1 cellular context compared by ENCODE assay signal in the genomic region with DNA sequence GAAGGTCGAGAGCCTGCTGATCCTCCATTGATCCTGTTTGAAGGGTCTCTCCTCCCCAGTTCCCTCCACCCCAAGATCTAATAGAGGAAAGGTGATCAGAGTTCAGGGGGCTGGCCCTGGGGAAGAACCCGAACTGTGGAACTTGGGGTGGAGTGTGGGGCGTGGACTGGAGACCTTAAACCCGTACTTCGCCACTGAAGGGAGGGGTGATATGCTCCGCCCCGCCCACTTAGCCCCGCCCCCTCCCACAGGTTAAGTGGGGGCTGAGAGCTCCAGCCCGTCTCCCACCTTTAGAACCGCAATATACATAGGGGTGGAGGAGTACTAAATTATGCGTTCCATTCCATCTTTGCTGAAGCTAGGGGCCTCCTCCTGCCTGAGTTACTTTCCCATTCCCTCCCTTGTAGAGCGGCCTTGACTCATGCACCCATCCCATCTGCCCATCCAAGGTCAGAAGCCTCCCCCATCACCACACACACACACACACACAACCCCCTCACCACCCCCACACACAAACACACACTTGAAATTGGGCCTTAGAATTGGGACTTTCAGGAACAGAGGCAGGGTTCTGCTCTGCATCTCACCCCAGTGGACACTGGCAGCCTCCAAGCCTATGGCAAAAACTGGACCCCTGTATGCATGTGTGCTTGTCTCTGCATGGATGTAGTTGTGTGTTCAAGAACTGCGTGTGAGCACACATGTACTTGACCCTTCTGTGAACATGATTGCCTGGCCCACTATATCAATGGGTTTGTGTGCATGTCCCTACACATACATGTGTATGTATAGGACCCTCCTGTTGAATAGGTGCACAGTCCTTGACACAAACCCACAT.
A peak's percentile ranks its signal among the peaks of the same experiment; 100 is the strongest.
TF ChIP-seq lines count a peak whose summit lies in the region.

No MANE protein-coding gene starts in this region.

TF ChIP-seq in HepG2, 621 proteins besides CTCF, POLR2A, EP300 and RAD21 (continued from another document and continues in another):
- TF ChIP-seq, protein P1, sequence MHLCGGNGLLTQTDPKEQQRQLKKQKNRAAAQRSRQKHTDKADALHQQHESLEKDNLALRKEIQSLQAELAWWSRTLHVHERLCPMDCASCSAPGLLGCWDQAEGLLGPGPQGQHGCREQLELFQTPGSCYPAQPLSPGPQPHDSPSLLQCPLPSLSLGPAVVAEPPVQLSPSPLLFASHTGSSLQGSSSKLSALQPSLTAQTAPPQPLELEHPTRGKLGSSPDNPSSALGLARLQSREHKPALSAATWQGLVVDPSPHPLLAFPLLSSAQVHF (CRISPR knock-in tag; IDR thresholded peaks at IDR 0.05) = peak; percentile 22; the same call in 1 of the 2 replicates
- TF ChIP-seq, protein P2, sequence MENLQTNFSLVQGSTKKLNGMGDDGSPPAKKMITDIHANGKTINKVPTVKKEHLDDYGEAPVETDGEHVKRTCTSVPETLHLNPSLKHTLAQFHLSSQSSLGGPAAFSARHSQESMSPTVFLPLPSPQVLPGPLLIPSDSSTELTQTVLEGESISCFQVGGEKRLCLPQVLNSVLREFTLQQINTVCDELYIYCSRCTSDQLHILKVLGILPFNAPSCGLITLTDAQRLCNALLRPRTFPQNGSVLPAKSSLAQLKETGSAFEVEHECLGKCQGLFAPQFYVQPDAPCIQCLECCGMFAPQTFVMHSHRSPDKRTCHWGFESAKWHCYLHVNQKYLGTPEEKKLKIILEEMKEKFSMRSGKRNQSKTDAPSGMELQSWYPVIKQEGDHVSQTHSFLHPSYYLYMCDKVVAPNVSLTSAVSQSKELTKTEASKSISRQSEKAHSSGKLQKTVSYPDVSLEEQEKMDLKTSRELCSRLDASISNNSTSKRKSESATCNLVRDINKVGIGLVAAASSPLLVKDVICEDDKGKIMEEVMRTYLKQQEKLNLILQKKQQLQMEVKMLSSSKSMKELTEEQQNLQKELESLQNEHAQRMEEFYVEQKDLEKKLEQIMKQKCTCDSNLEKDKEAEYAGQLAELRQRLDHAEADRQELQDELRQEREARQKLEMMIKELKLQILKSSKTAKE (CRISPR knock-in tag; IDR thresholded peaks at IDR 0.05; ENCODE audit: borderline replicate concordance) = no peak
- TF ChIP-seq ZNF761 (CRISPR knock-in tag; conservative IDR thresholded peaks at IDR 0.05) = no peak
- TF ChIP-seq TRIM24 (CRISPR knock-in tag; IDR thresholded peaks at IDR 0.05) = no peak
- TF ChIP-seq, protein P3, sequence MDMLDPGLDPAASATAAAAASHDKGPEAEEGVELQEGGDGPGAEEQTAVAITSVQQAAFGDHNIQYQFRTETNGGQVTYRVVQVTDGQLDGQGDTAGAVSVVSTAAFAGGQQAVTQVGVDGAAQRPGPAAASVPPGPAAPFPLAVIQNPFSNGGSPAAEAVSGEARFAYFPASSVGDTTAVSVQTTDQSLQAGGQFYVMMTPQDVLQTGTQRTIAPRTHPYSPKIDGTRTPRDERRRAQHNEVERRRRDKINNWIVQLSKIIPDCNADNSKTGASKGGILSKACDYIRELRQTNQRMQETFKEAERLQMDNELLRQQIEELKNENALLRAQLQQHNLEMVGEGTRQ (IDR thresholded peaks at IDR 0.05; ENCODE audit: low read depth, low read length) = no peak
- TF ChIP-seq, protein P3 (CRISPR knock-in tag; IDR thresholded peaks at IDR 0.05; ENCODE audit: borderline replicate concordance) = no peak
- 0 out of 2 replicates have a peak, but pooled peaks have one; percentile 20 for TF ChIP-seq EEA1 (CRISPR knock-in tag; IDR thresholded peaks at IDR 0.05; ENCODE audit: borderline replicate concordance)
- TF ChIP-seq, protein P4, sequence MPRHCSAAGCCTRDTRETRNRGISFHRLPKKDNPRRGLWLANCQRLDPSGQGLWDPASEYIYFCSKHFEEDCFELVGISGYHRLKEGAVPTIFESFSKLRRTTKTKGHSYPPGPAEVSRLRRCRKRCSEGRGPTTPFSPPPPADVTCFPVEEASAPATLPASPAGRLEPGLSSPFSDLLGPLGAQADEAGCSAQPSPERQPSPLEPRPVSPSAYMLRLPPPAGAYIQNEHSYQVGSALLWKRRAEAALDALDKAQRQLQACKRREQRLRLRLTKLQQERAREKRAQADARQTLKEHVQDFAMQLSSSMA (CRISPR knock-in tag; IDR thresholded peaks at IDR 0.05) = peak; percentile 62
- TF ChIP-seq, protein P5, sequence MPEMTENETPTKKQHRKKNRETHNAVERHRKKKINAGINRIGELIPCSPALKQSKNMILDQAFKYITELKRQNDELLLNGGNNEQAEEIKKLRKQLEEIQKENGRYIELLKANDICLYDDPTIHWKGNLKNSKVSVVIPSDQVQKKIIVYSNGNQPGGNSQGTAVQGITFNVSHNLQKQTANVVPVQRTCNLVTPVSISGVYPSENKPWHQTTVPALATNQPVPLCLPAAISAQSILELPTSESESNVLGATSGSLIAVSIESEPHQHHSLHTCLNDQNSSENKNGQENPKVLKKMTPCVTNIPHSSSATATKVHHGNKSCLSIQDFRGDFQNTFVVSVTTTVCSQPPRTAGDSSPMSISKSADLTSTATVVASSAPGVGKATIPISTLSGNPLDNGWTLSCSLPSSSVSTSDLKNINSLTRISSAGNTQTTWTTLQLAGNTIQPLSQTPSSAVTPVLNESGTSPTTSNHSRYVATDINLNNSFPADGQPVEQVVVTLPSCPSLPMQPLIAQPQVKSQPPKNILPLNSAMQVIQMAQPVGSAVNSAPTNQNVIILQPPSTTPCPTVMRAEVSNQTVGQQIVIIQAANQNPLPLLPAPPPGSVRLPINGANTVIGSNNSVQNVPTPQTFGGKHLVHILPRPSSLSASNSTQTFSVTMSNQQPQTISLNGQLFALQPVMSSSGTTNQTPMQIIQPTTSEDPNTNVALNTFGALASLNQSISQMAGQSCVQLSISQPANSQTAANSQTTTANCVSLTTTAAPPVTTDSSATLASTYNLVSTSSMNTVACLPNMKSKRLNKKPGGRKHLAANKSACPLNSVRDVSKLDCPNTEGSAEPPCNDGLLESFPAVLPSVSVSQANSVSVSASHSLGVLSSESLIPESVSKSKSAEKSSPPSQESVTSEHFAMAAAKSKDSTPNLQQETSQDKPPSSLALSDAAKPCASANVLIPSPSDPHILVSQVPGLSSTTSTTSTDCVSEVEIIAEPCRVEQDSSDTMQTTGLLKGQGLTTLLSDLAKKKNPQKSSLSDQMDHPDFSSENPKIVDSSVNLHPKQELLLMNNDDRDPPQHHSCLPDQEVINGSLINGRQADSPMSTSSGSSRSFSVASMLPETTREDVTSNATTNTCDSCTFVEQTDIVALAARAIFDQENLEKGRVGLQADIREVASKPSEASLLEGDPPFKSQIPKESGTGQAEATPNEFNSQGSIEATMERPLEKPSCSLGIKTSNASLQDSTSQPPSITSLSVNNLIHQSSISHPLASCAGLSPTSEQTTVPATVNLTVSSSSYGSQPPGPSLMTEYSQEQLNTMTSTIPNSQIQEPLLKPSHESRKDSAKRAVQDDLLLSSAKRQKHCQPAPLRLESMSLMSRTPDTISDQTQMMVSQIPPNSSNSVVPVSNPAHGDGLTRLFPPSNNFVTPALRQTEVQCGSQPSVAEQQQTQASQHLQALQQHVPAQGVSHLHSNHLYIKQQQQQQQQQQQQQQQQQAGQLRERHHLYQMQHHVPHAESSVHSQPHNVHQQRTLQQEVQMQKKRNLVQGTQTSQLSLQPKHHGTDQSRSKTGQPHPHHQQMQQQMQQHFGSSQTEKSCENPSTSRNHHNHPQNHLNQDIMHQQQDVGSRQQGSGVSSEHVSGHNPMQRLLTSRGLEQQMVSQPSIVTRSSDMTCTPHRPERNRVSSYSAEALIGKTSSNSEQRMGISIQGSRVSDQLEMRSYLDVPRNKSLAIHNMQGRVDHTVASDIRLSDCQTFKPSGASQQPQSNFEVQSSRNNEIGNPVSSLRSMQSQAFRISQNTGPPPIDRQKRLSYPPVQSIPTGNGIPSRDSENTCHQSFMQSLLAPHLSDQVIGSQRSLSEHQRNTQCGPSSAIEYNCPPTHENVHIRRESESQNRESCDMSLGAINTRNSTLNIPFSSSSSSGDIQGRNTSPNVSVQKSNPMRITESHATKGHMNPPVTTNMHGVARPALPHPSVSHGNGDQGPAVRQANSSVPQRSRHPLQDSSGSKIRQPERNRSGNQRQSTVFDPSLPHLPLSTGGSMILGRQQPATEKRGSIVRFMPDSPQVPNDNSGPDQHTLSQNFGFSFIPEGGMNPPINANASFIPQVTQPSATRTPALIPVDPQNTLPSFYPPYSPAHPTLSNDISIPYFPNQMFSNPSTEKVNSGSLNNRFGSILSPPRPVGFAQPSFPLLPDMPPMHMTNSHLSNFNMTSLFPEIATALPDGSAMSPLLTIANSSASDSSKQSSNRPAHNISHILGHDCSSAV (CRISPR knock-in tag; IDR thresholded peaks at IDR 0.05; ENCODE audit: borderline replicate concordance) = no peak
- TF ChIP-seq TAF1 (CRISPR knock-in tag; IDR thresholded peaks at IDR 0.05) = no peak; the same call in 1 of the 2 replicates
- TF ChIP-seq U2AF1 (optimal IDR thresholded peaks at IDR 0.05; ENCODE audit: low read depth, low read length) = no peak
- TF ChIP-seq MAFK (conservative IDR thresholded peaks at IDR 0.05 in 1 of 2, IDR thresholded peaks at IDR 0.05 in 1 of 2; ENCODE audit: low read length in 2 of 2) = no peak
- TF ChIP-seq ZNF30 (CRISPR knock-in tag; IDR thresholded peaks at IDR 0.05) = no peak; the same call in 1 of the 2 replicates
- no peak for TF ChIP-seq JUND (CRISPR knock-in tag; IDR thresholded peaks at IDR 0.05)
- TF ChIP-seq NKX3-1 (CRISPR knock-in tag; IDR thresholded peaks at IDR 0.05) = no peak
- peak in 1 of 2 experiments; percentile 37; a peak in 1 of 4 replicates for TF ChIP-seq KLF16 (CRISPR knock-in tag; IDR thresholded peaks at IDR 0.05)
- TF ChIP-seq, protein P6, sequence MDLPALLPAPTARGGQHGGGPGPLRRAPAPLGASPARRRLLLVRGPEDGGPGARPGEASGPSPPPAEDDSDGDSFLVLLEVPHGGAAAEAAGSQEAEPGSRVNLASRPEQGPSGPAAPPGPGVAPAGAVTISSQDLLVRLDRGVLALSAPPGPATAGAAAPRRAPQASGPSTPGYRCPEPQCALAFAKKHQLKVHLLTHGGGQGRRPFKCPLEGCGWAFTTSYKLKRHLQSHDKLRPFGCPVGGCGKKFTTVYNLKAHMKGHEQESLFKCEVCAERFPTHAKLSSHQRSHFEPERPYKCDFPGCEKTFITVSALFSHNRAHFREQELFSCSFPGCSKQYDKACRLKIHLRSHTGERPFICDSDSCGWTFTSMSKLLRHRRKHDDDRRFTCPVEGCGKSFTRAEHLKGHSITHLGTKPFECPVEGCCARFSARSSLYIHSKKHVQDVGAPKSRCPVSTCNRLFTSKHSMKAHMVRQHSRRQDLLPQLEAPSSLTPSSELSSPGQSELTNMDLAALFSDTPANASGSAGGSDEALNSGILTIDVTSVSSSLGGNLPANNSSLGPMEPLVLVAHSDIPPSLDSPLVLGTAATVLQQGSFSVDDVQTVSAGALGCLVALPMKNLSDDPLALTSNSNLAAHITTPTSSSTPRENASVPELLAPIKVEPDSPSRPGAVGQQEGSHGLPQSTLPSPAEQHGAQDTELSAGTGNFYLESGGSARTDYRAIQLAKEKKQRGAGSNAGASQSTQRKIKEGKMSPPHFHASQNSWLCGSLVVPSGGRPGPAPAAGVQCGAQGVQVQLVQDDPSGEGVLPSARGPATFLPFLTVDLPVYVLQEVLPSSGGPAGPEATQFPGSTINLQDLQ (CRISPR knock-in tag; IDR thresholded peaks at IDR 0.05) = no peak
- no peak for TF ChIP-seq CBX5 (CRISPR knock-in tag; IDR thresholded peaks at IDR 0.05; ENCODE audit: borderline replicate concordance)
- TF ChIP-seq ZFP41 (CRISPR knock-in tag; IDR thresholded peaks at IDR 0.05; ENCODE audit: borderline replicate concordance) = no peak
- 0 out of 2 replicates have a peak, but pooled peaks have one; percentile 23 for TF ChIP-seq ZNF616 (CRISPR knock-in tag; IDR thresholded peaks at IDR 0.05; ENCODE audit: low read depth)
- TF ChIP-seq ZNF644 (CRISPR knock-in tag; IDR thresholded peaks at IDR 0.05; ENCODE audit: low read depth) = no peak
- no peak for TF ChIP-seq ZNF780A (CRISPR knock-in tag; IDR thresholded peaks at IDR 0.05)
